In genomic region chr1:221227872-221228337, GRCh38 we compare ENCODE assay signal across 21 cellular contexts.
DNase-seq lines count a peak whose midpoint lies in the region; ATAC-seq and TF ChIP-seq lines count a peak whose summit lies in the region.
"Had no signal": no experiment of that assay in that cellular context is flagged by ENCODE, and none has a peak within 500 bp of the region (broad histone marks: within the 10 kb centered on the region; RNA-seq: fewer than 3 reads in every experiment).

No MANE protein-coding gene starts in this region.

- peaks cover 4% of the 10 kb centered on the region for H3K36me3 Mint-ChIP-seq in activated T-helper 2 cell treated with anti-CD3 and anti-CD28 coated beads, Interferon-gamma antibody, Interleukin-2, Interleukin-4, amounts not matched to agents 10 μg/mL and 5 μg/mL and 100 μg/mL, durations not matched to agents 14 hours and 24 hours and 36 hours (ENCODE audit: low read depth)
- H3K36me3 Mint-ChIP-seq: CD8-positive, alpha-beta memory T cell had no signal

- H3K27ac Mint-ChIP-seq in activated T-helper 2 cell treated with anti-CD3 and anti-CD28 coated beads, Interferon-gamma antibody, Interleukin-2, Interleukin-4, amounts not matched to agents 10 μg/mL and 5 μg/mL and 100 μg/mL, durations not matched to agents 14 hours and 24 hours and 36 hours, result peak overlapping the region; percentile 87
- H3K27ac Mint-ChIP-seq: activated B cell treated with CpG ODN at 0.5 μM for 24 hours; CD8-positive, alpha-beta memory T cell; T-helper 17 cell had no signal

- TF ChIP-seq CTCF in right atrium auricular region (IDR thresholded peaks at IDR 0.05) (no peak), sigmoid colon (IDR thresholded peaks at IDR 0.05) (no peak)

- H3K4me1 ChIP-seq in right atrium auricular region, result peaks cover 0 to 30% of the 10 kb centered on the region in 2 donors
- peaks cover 0 to 40% (median 24%) of the 10 kb centered on the region in 4 donors for H3K4me1 ChIP-seq in sigmoid colon

- no peaks in the 10 kb centered on the region for H3K27me3 Mint-ChIP-seq in activated T-helper 2 cell treated with anti-CD3 and anti-CD28 coated beads, Interferon-gamma antibody, Interleukin-2, Interleukin-4, amounts not matched to agents 10 μg/mL and 5 μg/mL and 100 μg/mL, durations not matched to agents 14 hours and 24 hours and 36 hours (ENCODE audit: low read depth)

- no peaks in the 10 kb centered on the region for H3K27me3 ChIP-seq in right atrium auricular region
- no peaks in the 10 kb centered on the region for H3K27me3 ChIP-seq in sigmoid colon
- H3K27me3 ChIP-seq: left lung, tibial artery had no signal

- no peak overlapping the region for H3K27ac ChIP-seq in right atrium auricular region
- H3K27ac ChIP-seq in sigmoid colon, result peak overlapping the region in 3 of 4 donors; percentile 14 to 46 (median 19)
- H3K27ac ChIP-seq: KMS-11, left lung, tibial artery had no signal

- peaks cover 21% of the 10 kb centered on the region for H3K9me3 Mint-ChIP-seq in activated T-helper 2 cell treated with anti-CD3 and anti-CD28 coated beads, Interferon-gamma antibody, Interleukin-2, Interleukin-4, amounts not matched to agents 10 μg/mL and 5 μg/mL and 100 μg/mL, durations not matched to agents 14 hours and 24 hours and 36 hours

- H3K4me1 Mint-ChIP-seq in activated T-helper 2 cell treated with anti-CD3 and anti-CD28 coated beads, Interferon-gamma antibody, Interleukin-2, Interleukin-4, amounts not matched to agents 10 μg/mL and 5 μg/mL and 100 μg/mL, durations not matched to agents 14 hours and 24 hours and 36 hours (ENCODE audit: low read depth), result peaks cover 15% of the 10 kb centered on the region
- H3K4me1 Mint-ChIP-seq: activated B cell treated with CpG ODN at 0.5 μM for 24 hours; CD8-positive, alpha-beta memory T cell; T-helper 17 cell had no signal

- intact Hi-C loops in Right ventricle myocardium superior (cut with DNase I) (no loop called here), sigmoid colon (cut with DNase I) (no loop called here)
- intact Hi-C loops in activated T-helper 2 cell treated with anti-CD3 and anti-CD28 coated beads, Interferon-gamma antibody, Interleukin-2, Interleukin-4, amounts not matched to agents 10 μg/mL and 5 μg/mL and 100 μg/mL, durations not matched to agents 14 hours and 24 hours and 36 hours (cut with micrococcal nuclease), result loop anchor here (1.0 kb wide), 1 partner anchor 159 kb away; no protein-coding TSS in a partner anchor

- H3K9me3 ChIP-seq in right atrium auricular region, result peaks cover 0 to 24% of the 10 kb centered on the region in 2 donors
- H3K9me3 ChIP-seq in sigmoid colon, result no peaks in the 10 kb centered on the region

- H3K4me3 ChIP-seq in right atrium auricular region (no peak overlapping the region), sigmoid colon (no peak overlapping the region)
- H3K4me3 ChIP-seq: left lung, tibial artery had no signal

- no peak for TF ChIP-seq EP300 in sigmoid colon (IDR thresholded peaks at IDR 0.05)

- 28 to 55% methylated on average over 11 of the region's 11 CpGs for WGBS in sigmoid colon, 2 donors

- DNase-seq in Right ventricle myocardium superior (no peak), right atrium auricular region (ENCODE audit: low spot score) (no peak), sigmoid colon (no peak), superior temporal gyrus (ENCODE audit: extremely low spot score) (no peak), NCI-H510A (lab: John Stamatoyannopoulos, UW) (no peak)
- DNase-seq in activated T-helper 2 cell treated with anti-CD3 and anti-CD28 coated beads, Interferon-gamma antibody, Interleukin-2, Interleukin-4, amounts not matched to agents 10 μg/mL and 5 μg/mL and 100 μg/mL, durations not matched to agents 14 hours and 24 hours and 36 hours (ENCODE audit: low spot score), result no peak
- DNase-seq: activated B cell treated with CpG ODN at 0.5 μM for 24 hours; activated gamma-delta T cell treated with Interleukin-2 at 50 U/mL for 16 hours; amygdala; CD8-positive, alpha-beta memory T cell; central memory CD4-positive, alpha-beta T cell; DMS79 treated with DMSO at 0.1 percent for 48 hours; erythroblast; left lung; NCI-H2171; T-helper 17 cell; tibial artery had no signal

- no peak for TF ChIP-seq POLR2A in sigmoid colon (IDR thresholded peaks at IDR 0.05)

- ATAC-seq in Right ventricle myocardium superior (ENCODE audit: poor library complexity) (peak; percentile 19), HG02884 (IDR thresholded peaks at IDR 0.05; ENCODE audit: unreplicated experiment) (peak; percentile 63), GM19328 (IDR thresholded peaks at IDR 0.05; ENCODE audit: unreplicated experiment) (no peak)
- ATAC-seq: left lung, T-helper 17 cell had no signal

- H3K36me3 ChIP-seq in right atrium auricular region (no peaks in the 10 kb centered on the region), sigmoid colon (no peaks in the 10 kb centered on the region)
- H3K36me3 ChIP-seq: left lung, tibial artery had no signal

- no peak overlapping the region for H3K4me3 Mint-ChIP-seq in activated T-helper 2 cell treated with anti-CD3 and anti-CD28 coated beads, Interferon-gamma antibody, Interleukin-2, Interleukin-4, amounts not matched to agents 10 μg/mL and 5 μg/mL and 100 μg/mL, durations not matched to agents 14 hours and 24 hours and 36 hours (ENCODE audit: low read depth)
- H3K4me3 Mint-ChIP-seq: activated B cell treated with CpG ODN at 0.5 μM for 24 hours; CD8-positive, alpha-beta memory T cell; neural crest cell; T-helper 17 cell had no signal

Comparison
In these comparisons a context has a peak if more than half of its experiments do, and no peak if none do; other contexts are left out.
1. H3K27ac ChIP-seq: peak in sigmoid colon (3 of 4); none in right atrium auricular region (0 of 2).